ENCODE assay signal across 18 cellular contexts in genomic region chr11:97729546-97730272, GRCh38.
DNase-seq lines count a peak whose midpoint lies in the region; FAIRE-seq and TF ChIP-seq lines count a peak whose summit lies in the region.
"Had no signal": no experiment of that assay in that cellular context is flagged by ENCODE, and none has a peak within 500 bp of the region (broad histone marks: within the 10 kb centered on the region; RNA-seq: fewer than 3 reads in every experiment).

No MANE protein-coding gene starts in this region.

- no peak overlapping the region for H2BK20ac ChIP-seq in H1 (ENCODE audit: low read length)

- TF ChIP-seq RAD21 in H1 (IDR thresholded peaks at IDR 0.05 in 1 of 2, conservative IDR thresholded peaks at IDR 0.05 in 1 of 2; ENCODE audit: low read depth in 2 of 2, low read length in 2 of 2) = no peak

- no peak overlapping the region for H3K4me3 Mint-ChIP-seq in MCF 10A (ENCODE audit: unreplicated experiment)
- H3K4me3 Mint-ChIP-seq: CD4-positive, alpha-beta memory T cell had no signal

- H2BK15ac ChIP-seq in H1 (ENCODE audit: low read length) = no peak overlapping the region

- FAIRE-seq in H1 (lab: Jason Lieb, UNC) = no peak
- FAIRE-seq: GM19239 had no signal

- H3K79me2 ChIP-seq in H1 (ENCODE audit: control insufficient read depth in 1 of 2, insufficient read depth in 2 of 2, low read length in 2 of 2) (no peaks in the 10 kb centered on the region), smooth muscle cell (ENCODE audit: low read depth) (no peaks in the 10 kb centered on the region)

- H3K27ac ChIP-seq in H1 (ENCODE audit: low read depth, low read length) (no peak overlapping the region), smooth muscle cell (ENCODE audit: low read depth) (peak overlapping the region; percentile 20), thyroid gland (no peak overlapping the region), vagina (no peak overlapping the region)

- H3K18ac ChIP-seq in H1 (ENCODE audit: extremely low read depth, low read length) = no peak overlapping the region

- H2BK120ac ChIP-seq in H1 (replicated peaks; ENCODE audit: low read depth, low read length) = no peak overlapping the region

- no peaks in the 10 kb centered on the region for H3F3A ChIP-seq in smooth muscle cell (ENCODE audit: low read depth)

- no peaks in the 10 kb centered on the region for H3K4me1 Mint-ChIP-seq in MCF 10A (ENCODE audit: insufficient read depth, unreplicated experiment)
- H3K4me1 Mint-ChIP-seq: CD4-positive, alpha-beta memory T cell had no signal

- no peak overlapping the region for H2BK12ac ChIP-seq in H1 (ENCODE audit: low read depth, low read length)

- H3K36me3 Mint-ChIP-seq in MCF 10A (ENCODE audit: insufficient read depth, unreplicated experiment) = no peaks in the 10 kb centered on the region
- H3K36me3 Mint-ChIP-seq: CD4-positive, alpha-beta memory T cell had no signal

- H4K8ac ChIP-seq in H1 (ENCODE audit: extremely low read depth, insufficient read depth, low read length) = no peak overlapping the region

- H3K27me3 Mint-ChIP-seq in MCF 10A (ENCODE audit: insufficient read depth, unreplicated experiment) = peaks cover 42% of the 10 kb centered on the region
- H3K27me3 Mint-ChIP-seq: CD4-positive, alpha-beta memory T cell had no signal

- no peak overlapping the region for H3K14ac ChIP-seq in H1 (ENCODE audit: insufficient read length)

- POLR2A ChIA-PET in H1 (lab: Charles Lee; ENCODE audit: partially characterized antibody) = no interaction called here
- POLR2A ChIA-PET in MCF 10A (lab: Yijun Ruan, JAX) = interaction anchor here (0.7 to 1.3 kb wide), 4 partner anchors 8 to 130 kb away, joined by 3 read pairs; no protein-coding TSS in a partner anchor

- H2BK5ac ChIP-seq in H1 (ENCODE audit: low read depth, low read length) = no peak overlapping the region

- no peak overlapping the region for H3K27ac Mint-ChIP-seq in MCF 10A (ENCODE audit: low read depth, unreplicated experiment)
- H3K27ac Mint-ChIP-seq: CD4-positive, alpha-beta memory T cell had no signal

- H3K27me3 ChIP-seq in H1 (replicated peaks in 1 of 4; ENCODE audit: control insufficient read depth in 3 of 4, extremely low read depth in 1 of 4, insufficient read depth in 3 of 4, low read length in 3 of 4) = no peaks in the 10 kb centered on the region
- H3K27me3 ChIP-seq in smooth muscle cell (ENCODE audit: low read depth) = no peaks in the 10 kb centered on the region
- no peaks in the 10 kb centered on the region for H3K27me3 ChIP-seq in thyroid gland
- no peaks in the 10 kb centered on the region for H3K27me3 ChIP-seq in vagina
- H3K27me3 ChIP-seq: MG63 had no signal

- no TSS peak for BruUV-seq in MCF 10A (replicated peaks; lab: Mats Ljungman, UMichigan)

- no peaks in the 10 kb centered on the region for H3K79me1 ChIP-seq in H1 (ENCODE audit: low read depth, low read length)

- intact Hi-C loops in thyroid gland (cut with DNase I) (no loop called here), vagina (cut with DNase I) (no loop called here), MCF 10A (cut with micrococcal nuclease) (no loop called here)

- H3K9me3 Mint-ChIP-seq in MCF 10A (ENCODE audit: unreplicated experiment) = peaks cover 7% of the 10 kb centered on the region

- H3K4me3 ChIP-seq in H1 (ENCODE audit: extremely low read depth in 1 of 4, insufficient read depth in 2 of 4, low read depth in 3 of 4, low read length in 4 of 4) (no peak overlapping the region), smooth muscle cell (no peak overlapping the region), thyroid gland (replicated peaks in 1 of 3) (no peak overlapping the region), vagina (no peak overlapping the region)
- H3K4me3 ChIP-seq: MG63 had no signal

- TF ChIP-seq POLR2A in H1 (IDR thresholded peaks at IDR 0.05; ENCODE audit: control extremely low read depth in 1 of 2, low read depth in 2 of 2, low read length in 2 of 2) = no peak
- TF ChIP-seq POLR2A in thyroid gland (IDR thresholded peaks at IDR 0.05) = no peak
- no peak for TF ChIP-seq POLR2A in vagina (IDR thresholded peaks at IDR 0.05)

- no peak overlapping the region for H4K91ac ChIP-seq in H1 (replicated peaks; ENCODE audit: insufficient read length, low read length)

- H4K20me1 ChIP-seq in H1 (replicated peaks in 1 of 2; ENCODE audit: control insufficient read depth in 1 of 2, insufficient read depth in 2 of 2, low read length in 2 of 2) = no peaks in the 10 kb centered on the region
- no peaks in the 10 kb centered on the region for H4K20me1 ChIP-seq in smooth muscle cell (ENCODE audit: low read depth)

- H3K9me3 ChIP-seq in H1 (ENCODE audit: insufficient read depth in 2 of 2, low read depth in 1 of 2, low read length in 1 of 2) (no peaks in the 10 kb centered on the region), smooth muscle cell (replicated peaks; ENCODE audit: low read depth) (no peaks in the 10 kb centered on the region), thyroid gland (no peaks in the 10 kb centered on the region), vagina (no peaks in the 10 kb centered on the region)
- H3K9me3 ChIP-seq: MG63 had no signal

- WGBS in H1 (ENCODE audit: extremely low coverage in 1 of 2, insufficient coverage in 1 of 2, insufficient read length in 1 of 2, insufficient replicate concordance in 2 of 2, low coverage in 1 of 2, low lambda C conversion rate in 2 of 2, missing lambda C conversion rate in 1 of 2), 2 experiments = 60% methylated on average over 4 of the region's 4 CpGs; no CpG with 5 or more reads in 1 of the 2 experiments
- WGBS in smooth muscle cell (ENCODE audit: low lambda C conversion rate) = 52% methylated on average over 4 of the region's 4 CpGs
- 57 to 65% methylated on average over 4 of the region's 4 CpGs for WGBS in thyroid gland, 2 donors

- no peak overlapping the region for H3K4ac ChIP-seq in H1 (replicated peaks; ENCODE audit: insufficient read length, low read depth, low read length)

- H4K5ac ChIP-seq in H1 (ENCODE audit: insufficient read length, low read depth, low read length) = no peak overlapping the region

- H2AK5ac ChIP-seq in H1 (ENCODE audit: low read depth, low read length) = no peak overlapping the region

- no peak for TF ChIP-seq EP300 in H1 (IDR thresholded peaks at IDR 0.05; ENCODE audit: borderline replicate concordance in 1 of 2, low read depth in 2 of 2, low read length in 2 of 2)

- no peak overlapping the region for H3K4me2 ChIP-seq in H1 (ENCODE audit: insufficient read depth in 1 of 2, low read depth in 2 of 2, low read length in 2 of 2)
- peak overlapping the region; percentile 65 for H3K4me2 ChIP-seq in smooth muscle cell

- H3K4me1 ChIP-seq in H1 (replicated peaks in 1 of 4; ENCODE audit: control insufficient read depth in 3 of 4, insufficient read depth in 4 of 4, low read length in 3 of 4) (peaks cover 0 to 8% (median 0%) of the 10 kb centered on the region in 4 experiments; a peak in 2 of 7 replicates), smooth muscle cell (ENCODE audit: low read depth) (peaks cover 5% of the 10 kb centered on the region), thyroid gland (no peaks in the 10 kb centered on the region), vagina (no peaks in the 10 kb centered on the region)

- no peak overlapping the region for H3K23ac ChIP-seq in H1 (ENCODE audit: insufficient read length)

- CTCF ChIA-PET in H1 (lab: Charles Lee; ENCODE audit: partially characterized antibody) = interaction anchor here (0.6 to 0.9 kb wide), 2 partner anchors 11 to 1448 kb away, joined by 3 read pairs; no protein-coding TSS in a partner anchor
- CTCF ChIA-PET in MCF 10A (lab: Yijun Ruan, JAX) = interaction anchor here (0.6 kb wide), 2 partner anchors 9 to 171 kb away, joined by 3 to 5 read pairs; no protein-coding TSS in a partner anchor

- H3K9ac ChIP-seq in H1 (replicated peaks in 1 of 4; ENCODE audit: extremely low read depth in 1 of 4, low read depth in 3 of 4, low read length in 3 of 4) (no peak overlapping the region), smooth muscle cell (ENCODE audit: low read depth) (no peak overlapping the region)

- H2AFZ ChIP-seq in H1 (ENCODE audit: low read length) = no peak overlapping the region; the same call in 1 of the 2 replicates
- peak overlapping the region; percentile 71 for H2AFZ ChIP-seq in smooth muscle cell (ENCODE audit: low read depth)

- DNase-seq in NCI-H748 (lab: John Stamatoyannopoulos, UW; ENCODE audit: unreplicated experiment) (peak; percentile 10), NCI-H748 treated with DMSO at 0.1 percent for 48 hours (lab: John Stamatoyannopoulos, UW) (no peak), NCI-H526 treated with DMSO at 0.1 percent for 48 hours (lab: John Stamatoyannopoulos, UW) (peak; percentile 98), H1 (ENCODE audit: low read depth in 1 of 2, low spot score in 2 of 2) (no peak), smooth muscle cell (lab: John Stamatoyannopoulos, UW; ENCODE audit: unreplicated experiment) (no peak), thyroid gland (no peak), vagina (ENCODE audit: extremely low spot score in 2 of 2) (no peak), MCF 10A (ENCODE audit: unreplicated experiment) (no peak)
- DNase-seq: 8988T; Calu3; CD4-positive, alpha-beta memory T cell; HCEC 1CT; MG63; NCI-H187 treated with DMSO at 0.1 percent for 48 hours; NCI-H510A; OCI-M1; SIG-M5 had no signal

- no peaks in the 10 kb centered on the region for H3K23me2 ChIP-seq in H1 (ENCODE audit: low read depth, low read length)

- H3K36me3 ChIP-seq in H1 (ENCODE audit: control insufficient read depth in 2 of 4, insufficient read depth in 4 of 4, low read length in 3 of 4) = no peaks in the 10 kb centered on the region
- H3K36me3 ChIP-seq in smooth muscle cell (ENCODE audit: low read depth) = no peaks in the 10 kb centered on the region
- no peaks in the 10 kb centered on the region for H3K36me3 ChIP-seq in thyroid gland
- H3K36me3 ChIP-seq in vagina = no peaks in the 10 kb centered on the region
- H3K36me3 ChIP-seq: MG63 had no signal

- H3K56ac ChIP-seq in H1 (replicated peaks; ENCODE audit: insufficient read length, low read depth, low read length) = no peak overlapping the region

- TF ChIP-seq CTCF in H1 (IDR thresholded peaks at IDR 0.05; ENCODE audit: control extremely low read depth in 1 of 3, insufficient read depth in 1 of 3, low read depth in 1 of 3, low read length in 3 of 3) (no peak), smooth muscle cell (IDR thresholded peaks at IDR 0.05; ENCODE audit: borderline replicate concordance, insufficient read depth, poor library complexity, severe bottlenecking) (no peak), thyroid gland (IDR thresholded peaks at IDR 0.05) (no peak), vagina (IDR thresholded peaks at IDR 0.05) (no peak), MCF 10A (IDR thresholded peaks at IDR 0.05; ENCODE audit: unreplicated experiment) (no peak)

TF ChIP-seq in H1, 55 proteins besides CTCF, POLR2A, EP300 and RAD21 (continues in another document):
- TF ChIP-seq E2F6 (IDR thresholded peaks at IDR 0.05) (peak; percentile 59; the same call in 1 of the 2 replicates), ZNF274 (IDR thresholded peaks at IDR 0.05; ENCODE audit: borderline replicate concordance, extremely low read depth, low read length) (no peak)

Comparison
In these comparisons a context has a peak if more than half of its experiments do, and no peak if none do; other contexts are left out.
1. DNase-seq: peak in NCI-H748 (single experiment) and NCI-H526 treated with DMSO at 0.1 percent for 48 hours (single experiment); none in NCI-H748 treated with DMSO at 0.1 percent for 48 hours (single experiment), H1 (0 of 2), smooth muscle cell (single experiment), thyroid gland (0 of 2), vagina (0 of 2) and MCF 10A (single experiment).